Comparison of ENCODE assay signal across 11 cellular contexts in the genomic region with DNA sequence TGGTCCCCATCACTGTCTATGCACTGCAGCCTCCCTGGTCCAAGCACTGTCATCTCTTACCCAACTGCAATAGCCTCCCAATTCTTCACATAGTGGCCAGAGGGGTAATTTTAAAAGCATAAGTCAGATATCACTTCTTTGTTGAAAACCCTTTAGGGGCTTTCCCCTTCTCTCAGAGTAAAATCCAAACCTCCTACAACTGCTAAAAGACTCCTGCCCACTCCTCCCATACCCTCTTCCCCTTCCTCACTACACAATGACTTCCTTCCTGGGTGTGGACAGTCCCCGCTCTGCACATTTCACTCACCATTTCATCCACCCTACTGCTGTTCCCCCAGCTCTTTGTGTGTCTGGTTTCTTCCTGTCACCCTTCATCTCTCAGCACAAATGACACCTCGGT. TPM values are rescaled to one million over a fixed set of nuclear protein-coding genes. Genes with fewer than 3 reads are reported as not detected.
DNase-seq lines count a peak whose midpoint lies in the region; ATAC-seq, FAIRE-seq and TF ChIP-seq lines count a peak whose summit lies in the region.
"Had no signal": no experiment of that assay in that cellular context is flagged by ENCODE, and none has a peak within 500 bp of the region (broad histone marks: within the 10 kb centered on the region; RNA-seq: fewer than 3 reads in every experiment).

No MANE protein-coding gene starts in this region.

- H3K9me3 ChIP-seq in GM23248 (ENCODE audit: low read depth) (no peaks in the 10 kb centered on the region), kidney (ENCODE audit: control insufficient read depth in 1 of 2, low read length in 2 of 2) (no peaks in the 10 kb centered on the region)

- H4K20me1 ChIP-seq in GM23248 (ENCODE audit: insufficient read depth) = no peaks in the 10 kb centered on the region

- no peak for FAIRE-seq in kidney (lab: Jason Lieb, UNC)
- FAIRE-seq in urothelium cell line (lab: Jason Lieb, UNC) = no peak

- H3K4me2 ChIP-seq in GM23248 (ENCODE audit: unreplicated experiment) = no peak overlapping the region

- no peaks in the 10 kb centered on the region for H3K27me3 Mint-ChIP-seq in T-helper 1 cell treated with Interleukin-12 subunit alpha and Interleukin-12 subunit beta and Interleukin-4 antibody, amounts not matched to agents 30 μg/mL and 1 μg/mL, for 36 hours (ENCODE audit: low read depth)

- H3K4me1 ChIP-seq in GM23248 (ENCODE audit: insufficient read depth) (no peaks in the 10 kb centered on the region), kidney (ENCODE audit: control insufficient read depth in 1 of 2, insufficient read depth in 1 of 2, low read depth in 1 of 2, low read length in 2 of 2) (no peaks in the 10 kb centered on the region)

- intact Hi-C loops in kidney (cut with DNase I) = no loop called here

- H3K4me1 Mint-ChIP-seq in T-helper 1 cell treated with Interleukin-12 subunit alpha and Interleukin-12 subunit beta and Interleukin-4 antibody, amounts not matched to agents 30 μg/mL and 1 μg/mL, for 36 hours (ENCODE audit: low read depth) = peaks cover 47% of the 10 kb centered on the region

- no peaks in the 10 kb centered on the region for H3F3A ChIP-seq in GM23248 (ENCODE audit: insufficient read depth)

- TF ChIP-seq CTCF in GM10266 (IDR thresholded peaks at IDR 0.05; ENCODE audit: control insufficient read depth, insufficient read depth, low read depth, missing control alignments) (no peak), kidney (IDR thresholded peaks at IDR 0.05; ENCODE audit: borderline replicate concordance, extremely low read depth, insufficient read depth) (no peak)

- peak overlapping the region; percentile 53 for H3K27ac Mint-ChIP-seq in T-helper 1 cell treated with Interleukin-12 subunit alpha and Interleukin-12 subunit beta and Interleukin-4 antibody, amounts not matched to agents 30 μg/mL and 1 μg/mL, for 36 hours

- in situ Hi-C loops in GM23248 (cut with MboI) = no loop called here

- WGBS in GM23248 (ENCODE audit: low coverage in 1 of 2, low lambda C conversion rate in 2 of 2, missing lambda C conversion rate in 2 of 2), 2 experiments = 86 to 89% methylated on average over 2 of the region's 2 CpGs

- DNase-seq in GM10266 (ENCODE audit: extremely low spot score) = peak; percentile 56
- no peak for DNase-seq in GM23248
- no peak for DNase-seq in kidney
- no peak for DNase-seq in urothelium cell line (ENCODE audit: low spot score)
- no peak for DNase-seq in epidermal melanocyte (ENCODE audit: insufficient read length, low spot score)
- DNase-seq: DMS 273 treated with DMSO at 0.1 percent for 48 hours, left colon had no signal

- ATAC-seq in GM19351 (IDR thresholded peaks at IDR 0.05; ENCODE audit: unreplicated experiment) = peak; percentile 74
- ATAC-seq in HG02973 (IDR thresholded peaks at IDR 0.05; ENCODE audit: unreplicated experiment) = peak; percentile 58
- ATAC-seq: left colon, sciatic nerve had no signal

- H3K36me3 ChIP-seq in GM23248 (ENCODE audit: low read depth) (no peaks in the 10 kb centered on the region), kidney (ENCODE audit: control insufficient read depth in 1 of 2, insufficient read depth in 2 of 2, low read length in 2 of 2) (no peaks in the 10 kb centered on the region)

- H3K9me2 ChIP-seq in GM23248 (ENCODE audit: insufficient read depth) = no peaks in the 10 kb centered on the region

- H3K4me3 Mint-ChIP-seq in T-helper 1 cell treated with Interleukin-12 subunit alpha and Interleukin-12 subunit beta and Interleukin-4 antibody, amounts not matched to agents 30 μg/mL and 1 μg/mL, for 36 hours = peak overlapping the region; percentile 18

- H2AFZ ChIP-seq in GM23248 = no peak overlapping the region

- H3K4me3 ChIP-seq in GM23248 (no peak overlapping the region), kidney (ENCODE audit: low read length in 2 of 2) (no peak overlapping the region)

- H3K9me3 Mint-ChIP-seq in T-helper 1 cell treated with Interleukin-12 subunit alpha and Interleukin-12 subunit beta and Interleukin-4 antibody, amounts not matched to agents 30 μg/mL and 1 μg/mL, for 36 hours = peaks cover 6% of the 10 kb centered on the region

- no peaks in the 10 kb centered on the region; the same call in 1 of the 2 replicates for H3K27me3 ChIP-seq in GM23248 (replicated peaks; ENCODE audit: insufficient read depth)

- no peaks in the 10 kb centered on the region for H3K79me2 ChIP-seq in GM23248 (ENCODE audit: insufficient read depth)

- no peak overlapping the region for H3K9ac ChIP-seq in GM23248
- no peak overlapping the region for H3K9ac ChIP-seq in kidney (ENCODE audit: low read length in 2 of 2)

- peaks cover 32% of the 10 kb centered on the region for H3K36me3 Mint-ChIP-seq in T-helper 1 cell treated with Interleukin-12 subunit alpha and Interleukin-12 subunit beta and Interleukin-4 antibody, amounts not matched to agents 30 μg/mL and 1 μg/mL, for 36 hours (ENCODE audit: low read depth)

- no peak overlapping the region for H3K27ac ChIP-seq in GM23248
- H3K27ac ChIP-seq in kidney (ENCODE audit: low read depth in 2 of 2, low read length in 2 of 2) = no peak overlapping the region

RNA-seq across cellular contexts. Expression of a gene that starts 8.3 kb away (rescaled TPM):
- 1.0 TPM in 1 of 2 replicates, not detected in the other for total RNA-seq in GM23248 (2014; rRNA removed; shearing (Covaris generic))
- polyA plus RNA-seq in GM23248 (2016; fragmentation: Nextera tagmentation; extraction: Ambion mirVana) (0.25 and 0.31 TPM in 2 replicates), kidney (ENCODE audit: insufficient read depth, low read depth, low replicate concordance) (0.56 TPM)
- 3.1 TPM for total RNA-seq in kidney

RNA-seq across cellular contexts. Expression of a gene that starts 59.7 kb away (rescaled TPM):
- 0.51 and 0.54 TPM in 2 replicates for total RNA-seq in GM23248 (2014; rRNA removed; shearing (Covaris generic))
- polyA plus RNA-seq in GM23248 (2016; fragmentation: Nextera tagmentation; extraction: Ambion mirVana) (0.77 and 1.0 TPM in 2 replicates), kidney (ENCODE audit: insufficient read depth, low read depth, low replicate concordance) (7.8 TPM)
- 3.1 TPM for total RNA-seq in kidney
